ENCODE assay signal across 6 cellular contexts in genomic region chr20:17799575-17799974, GRCh38.
"Had no signal": no experiment of that assay in that cellular context is flagged by ENCODE, and none has a peak within 500 bp of the region (broad histone marks: within the 10 kb centered on the region; RNA-seq: fewer than 3 reads in every experiment).

No MANE protein-coding gene starts in this region.

- DNase-seq: IMR-90, KBM-7, KG1 had no signal

- H3K27ac ChIP-seq: HL-60 had no signal

- ATAC-seq: K562 had no signal

- FAIRE-seq: HTR-8/SVneo, K562 had no signal

- H3K4me3 ChIP-seq: K562 had no signal
